Comparison of ENCODE assay signal across 17 cellular contexts in genomic region chr5:17105744-17106450, GRCh38.
DNase-seq lines count a peak whose midpoint lies in the region; ATAC-seq, FAIRE-seq and TF ChIP-seq lines count a peak whose summit lies in the region.
"Had no signal": no experiment of that assay in that cellular context is flagged by ENCODE, and none has a peak within 500 bp of the region (broad histone marks: within the 10 kb centered on the region; RNA-seq: fewer than 3 reads in every experiment).

No MANE protein-coding gene starts in this region.

- no peaks in the 10 kb centered on the region for H3K36me3 ChIP-seq in endothelial cell of umbilical vein (ENCODE audit: control insufficient read depth in 2 of 2, extremely low read depth in 1 of 2, insufficient read depth in 2 of 2, low read length in 2 of 2)
- no peaks in the 10 kb centered on the region for H3K36me3 ChIP-seq in left lung
- no peaks in the 10 kb centered on the region for H3K36me3 ChIP-seq in esophagus muscularis mucosa
- H3K36me3 ChIP-seq: BLaER1, esophagus squamous epithelium, neutrophil had no signal

- no peaks in the 10 kb centered on the region for H4K20me1 ChIP-seq in endothelial cell of umbilical vein (replicated peaks; ENCODE audit: control insufficient read depth, extremely low read depth, insufficient read depth, low read length)
- H4K20me1 ChIP-seq: BLaER1 had no signal

- no peaks in the 10 kb centered on the region for H3K79me2 ChIP-seq in endothelial cell of umbilical vein (ENCODE audit: control insufficient read depth, insufficient read depth, low read length)

- peak overlapping the region; percentile 4 for H3K4me2 ChIP-seq in endothelial cell of umbilical vein (ENCODE audit: insufficient read depth, low read length)
- H3K4me2 ChIP-seq: BLaER1 had no signal

- no peaks in the 10 kb centered on the region for H3K36me3 Mint-ChIP-seq in activated T-cell treated with anti-CD3 and anti-CD28 coated beads, Interleukin-2, amount 50 U/mL, for 24 hours (ENCODE audit: low read depth)
- H3K36me3 Mint-ChIP-seq: T-cell had no signal

- H3K27ac ChIP-seq in endothelial cell of umbilical vein (ENCODE audit: insufficient read depth, low read depth, low read length) (peak overlapping the region; percentile 27), left lung (no peak overlapping the region), esophagus muscularis mucosa (replicated peaks in 1 of 4) (no peak overlapping the region)
- H3K27ac ChIP-seq: BLaER1, esophagus squamous epithelium, neutrophil had no signal

- peak; percentile 25 for ATAC-seq in left lung
- ATAC-seq: T-cell had no signal

- TF ChIP-seq POLR2A in endothelial cell of umbilical vein (IDR thresholded peaks at IDR 0.05; ENCODE audit: low read depth, low read length) = no peak
- TF ChIP-seq POLR2A in esophagus muscularis mucosa (IDR thresholded peaks at IDR 0.05; ENCODE audit: low read depth) = no peak

- peak; percentile 65 for DNase-seq in AG08396 (ENCODE audit: low spot score)
- DNase-seq in M059J (ENCODE audit: low read depth) = peak; percentile 68
- DNase-seq in endothelial cell of umbilical vein (ENCODE audit: low read depth, low spot score) = peak; percentile 82
- DNase-seq in left lung = no peak
- DNase-seq in OCI-M2 (lab: John Stamatoyannopoulos, UW; ENCODE audit: unreplicated experiment) = no peak
- no peak for DNase-seq in NCI-H1105 treated with DMSO at 0.1 percent for 48 hours (lab: John Stamatoyannopoulos, UW)
- DNase-seq in esophagus muscularis mucosa (ENCODE audit: extremely low spot score) = no peak
- DNase-seq in activated T-cell treated with anti-CD3 and anti-CD28 coated beads, Interleukin-2, amount 50 U/mL, for 24 hours = no peak
- DNase-seq: activated CD4-positive, alpha-beta T cell treated with anti-CD3 and anti-CD28 coated beads, Interleukin-2, amount 50 U/mL, for 1 hour; esophagus squamous epithelium; Karpas-422; NCI-H2107; stimulated activated CD8-positive, alpha-beta memory T cell treated with anti-CD3 and anti-CD28 coated beads, Interleukin-4, amount 100 ng/mL, for 48 hours; T-cell had no signal

- H3K27me3 Mint-ChIP-seq in activated T-cell treated with anti-CD3 and anti-CD28 coated beads, Interleukin-2, amount 50 U/mL, for 24 hours = no peaks in the 10 kb centered on the region

- H3K4me3 ChIP-seq in endothelial cell of umbilical vein (replicated peaks in 1 of 3; ENCODE audit: insufficient read depth in 1 of 3, low read depth in 1 of 3, low read length in 3 of 3) = no peak overlapping the region
- no peak overlapping the region for H3K4me3 ChIP-seq in left lung
- H3K4me3 ChIP-seq in esophagus muscularis mucosa = no peak overlapping the region
- H3K4me3 ChIP-seq: BLaER1, esophagus squamous epithelium had no signal

- 51% methylated on average over 5 of the region's 5 CpGs for WGBS in esophagus muscularis mucosa

- POLR2A ChIA-PET in endothelial cell of umbilical vein (lab: Charles Lee) = no interaction called here

- no peak overlapping the region for H3K9ac ChIP-seq in endothelial cell of umbilical vein (replicated peaks; ENCODE audit: extremely low read depth, insufficient read depth, low read length)
- H3K9ac ChIP-seq: BLaER1 had no signal

- H2AFZ ChIP-seq in endothelial cell of umbilical vein (ENCODE audit: low read depth, low read length) = peak overlapping the region; percentile 2

- peaks cover 13% of the 10 kb centered on the region for H3K4me1 ChIP-seq in endothelial cell of umbilical vein (ENCODE audit: control insufficient read depth, extremely low read depth, insufficient read depth, low read length)
- peaks cover 0 to 26% of the 10 kb centered on the region in 2 donors for H3K4me1 ChIP-seq in left lung
- no peaks in the 10 kb centered on the region for H3K4me1 ChIP-seq in esophagus muscularis mucosa

- H3K4me1 Mint-ChIP-seq in activated T-cell treated with anti-CD3 and anti-CD28 coated beads, Interleukin-2, amount 50 U/mL, for 24 hours (ENCODE audit: low read depth) = no peaks in the 10 kb centered on the region
- H3K4me1 Mint-ChIP-seq: T-cell had no signal

- dilution Hi-C loops in endothelial cell of umbilical vein (cut with MboI; ENCODE audit: extremely low pct_ligation_motif_present, low sequenced_read_pairs) = no loop called here

- peak; percentile 94 for FAIRE-seq in endothelial cell of umbilical vein (lab: Jason Lieb, UNC)
- FAIRE-seq: GM18507 had no signal

- TF ChIP-seq CTCF in endothelial cell of umbilical vein (IDR thresholded peaks at IDR 0.05; ENCODE audit: extremely low read depth in 1 of 2, insufficient read depth in 1 of 2, low read depth in 1 of 2, low read length in 2 of 2) (no peak), left lung (IDR thresholded peaks at IDR 0.05) (no peak), esophagus muscularis mucosa (IDR thresholded peaks at IDR 0.05) (no peak)

- H3K9me1 ChIP-seq in endothelial cell of umbilical vein (replicated peaks; ENCODE audit: control insufficient read depth, extremely low read depth, insufficient read depth, low read length) = no peaks in the 10 kb centered on the region

- TF ChIP-seq EP300 in esophagus muscularis mucosa (IDR thresholded peaks at IDR 0.05) = no peak

- no peak overlapping the region for H3K27ac Mint-ChIP-seq in activated T-cell treated with anti-CD3 and anti-CD28 coated beads, Interleukin-2, amount 50 U/mL, for 24 hours
- H3K27ac Mint-ChIP-seq: T-cell had no signal

- BruUV-seq in endothelial cell of umbilical vein (replicated peaks; lab: Mats Ljungman, UMichigan) = no TSS peak

- H3K4me3 Mint-ChIP-seq in activated T-cell treated with anti-CD3 and anti-CD28 coated beads, Interleukin-2, amount 50 U/mL, for 24 hours = no peak overlapping the region
- H3K4me3 Mint-ChIP-seq: T-cell had no signal

- CTCF ChIA-PET in endothelial cell of umbilical vein (lab: Charles Lee) = interaction anchor here (0.8 to 1.5 kb wide), 7 partner anchors 13 to 193 kb away, joined by 3 to 10 read pairs (median 4); no protein-coding TSS in a partner anchor

- no peaks in the 10 kb centered on the region for H3K9me3 Mint-ChIP-seq in activated T-cell treated with anti-CD3 and anti-CD28 coated beads, Interleukin-2, amount 50 U/mL, for 24 hours
- H3K9me3 Mint-ChIP-seq: T-cell had no signal

- H3K9me3 ChIP-seq in endothelial cell of umbilical vein (replicated peaks; ENCODE audit: control insufficient read depth, insufficient read depth, low read length) (no peaks in the 10 kb centered on the region), left lung (no peaks in the 10 kb centered on the region), esophagus muscularis mucosa (no peaks in the 10 kb centered on the region)
- H3K9me3 ChIP-seq: BLaER1, esophagus squamous epithelium, neutrophil had no signal

- intact Hi-C loops in endothelial cell of umbilical vein (cut with micrococcal nuclease) (loop anchor here (1.0 kb wide), 2 partner anchors 12 to 27 kb away; no protein-coding TSS in a partner anchor), left lung (cut with DNase I) (no loop called here), esophagus muscularis mucosa (cut with DNase I) (no loop called here)

- H3K27me3 ChIP-seq in endothelial cell of umbilical vein (ENCODE audit: control insufficient read depth in 2 of 2, insufficient read depth in 2 of 2, low read length in 2 of 2) = no peaks in the 10 kb centered on the region
- no peaks in the 10 kb centered on the region for H3K27me3 ChIP-seq in left lung
- H3K27me3 ChIP-seq in esophagus muscularis mucosa = no peaks in the 10 kb centered on the region
- H3K27me3 ChIP-seq: BLaER1, esophagus squamous epithelium, neutrophil had no signal

TF ChIP-seq in endothelial cell of umbilical vein, 7 proteins besides CTCF, POLR2A, EP300 and RAD21:
- TF ChIP-seq FOS (IDR thresholded peaks at IDR 0.05; ENCODE audit: borderline replicate concordance, insufficient read depth, low read length) = peak; percentile 64
- peak; percentile 35 for TF ChIP-seq JUN (IDR thresholded peaks at IDR 0.05; ENCODE audit: borderline replicate concordance, insufficient read depth, insufficient read length, low read depth)
- TF ChIP-seq MAX (IDR thresholded peaks at IDR 0.05; ENCODE audit: insufficient read depth, insufficient read length) = no peak
- TF ChIP-seq EZH2 (IDR thresholded peaks at IDR 0.05; ENCODE audit: borderline replicate concordance, low read depth, low read length, severe bottlenecking) = no peak
- peak; percentile 53 for TF ChIP-seq GATA2 (IDR thresholded peaks at IDR 0.05; ENCODE audit: insufficient read depth, insufficient read length, low read depth, low read length)
- TF ChIP-seq MYC (IDR thresholded peaks at IDR 0.05; ENCODE audit: low read depth, low read length) = peak; percentile 45
- TF ChIP-seq POLR2AphosphoS5 (IDR thresholded peaks at IDR 0.05; ENCODE audit: insufficient read depth, low read depth, low read length) = peak; percentile 58
TF ChIP-seq in endothelial cell of umbilical vein: peak in this region for 5.

Comparison
In these comparisons a context has a peak if more than half of its experiments do, and no peak if none do; other contexts are left out.
1. DNase-seq: peak in AG08396 (single experiment), M059J (single experiment) and endothelial cell of umbilical vein (single experiment); none in left lung (0 of 2), OCI-M2 (single experiment), NCI-H1105 treated with DMSO at 0.1 percent for 48 hours (single experiment), esophagus muscularis mucosa (single experiment) and activated T-cell treated with anti-CD3 and anti-CD28 coated beads, Interleukin-2, amount 50 U/mL, for 24 hours (single experiment).